In genomic region chrX:27966492-27966891, GRCh38 we compare ENCODE assay signal across 1 cellular context.
TF ChIP-seq lines count a peak whose summit lies in the region.

No MANE protein-coding gene starts in this region.

TF ChIP-seq in IMR-90, 13 proteins besides CTCF, POLR2A, EP300 and RAD21:
- TF ChIP-seq RFX5 (IDR thresholded peaks at IDR 0.05; ENCODE audit: low read depth, low read length) (no peak), MAZ (IDR thresholded peaks at IDR 0.05; ENCODE audit: borderline replicate concordance, low read depth, low read length) (no peak), SMC3 (IDR thresholded peaks at IDR 0.05; ENCODE audit: low read depth, low read length) (no peak), ELK1 (IDR thresholded peaks at IDR 0.05; ENCODE audit: borderline replicate concordance, low read depth, low read length) (no peak), NFE2L2 (IDR thresholded peaks at IDR 0.05; ENCODE audit: low read depth, low read length) (no peak), MXI1 (IDR thresholded peaks at IDR 0.05; ENCODE audit: borderline replicate concordance, low read depth, low read length) (no peak)
